In genomic region chr1:120341756-120342155, GRCh38 we compare ENCODE assay signal across 8 cellular contexts.
DNase-seq lines count a peak whose midpoint lies in the region; ATAC-seq, FAIRE-seq and TF ChIP-seq lines count a peak whose summit lies in the region.
"Not testable (repeated sequence)": the region's sequence is repeated elsewhere in the genome, so short reads cannot be mapped to it uniquely, and the experiment has no call there.

No MANE protein-coding gene starts in this region.

- H3K4me1 ChIP-seq in heart right ventricle; muscle layer of colon (ENCODE audit: insufficient read depth, low read length); small intestine (ENCODE audit: control insufficient read depth in 2 of 2, insufficient read depth in 1 of 2, low read depth in 1 of 2, low read length in 1 of 2): not testable (repeated sequence)

- peak overlapping the region; percentile 62 for H3K27ac Mint-ChIP-seq in central memory CD8-positive, alpha-beta T cell (ENCODE audit: low read depth)

- FAIRE-seq in small intestine (lab: Jason Lieb, UNC): not testable (repeated sequence)

- H3K4me3 Mint-ChIP-seq in central memory CD8-positive, alpha-beta T cell: peak overlapping the region; percentile 67

- ATAC-seq in central memory CD8-positive, alpha-beta T cell (replicated peaks; ENCODE audit: extremely low read depth, poor library complexity, severe bottlenecking): not testable (repeated sequence)
- ATAC-seq in heart right ventricle: peak in 1 of 8 donors; percentile 58

- H3K9ac ChIP-seq in muscle layer of colon (ENCODE audit: low read length): not testable (repeated sequence)

- H3K9me3 Mint-ChIP-seq in central memory CD8-positive, alpha-beta T cell: not testable (repeated sequence)

- H3K4me3 ChIP-seq in AG09309 (ENCODE audit: control insufficient read depth, low read depth, low read length): peak overlapping the region; percentile 53
- peak overlapping the region in 9 of 10 donors; percentile 24 to 58 (median 51) for H3K4me3 ChIP-seq in heart right ventricle
- H3K4me3 ChIP-seq in muscle layer of colon (ENCODE audit: low read depth in 1 of 2, low read length in 2 of 2): peak overlapping the region in 1 of 2 donors; percentile 8
- H3K4me3 ChIP-seq in small intestine (ENCODE audit: low read depth in 1 of 2, low read length in 2 of 2): not testable (repeated sequence)

- H3K27me3 ChIP-seq in heart right ventricle; muscle layer of colon (ENCODE audit: control insufficient read depth in 1 of 2, insufficient read depth in 2 of 2, low read length in 2 of 2); small intestine (ENCODE audit: control insufficient read depth in 2 of 2, insufficient read depth in 2 of 2, low read length in 2 of 2): not testable (repeated sequence)

- not testable (repeated sequence) for H3K36me3 Mint-ChIP-seq in central memory CD8-positive, alpha-beta T cell (ENCODE audit: insufficient read depth)

- 0% methylated on average over 7 to 14 of the region's 24 CpGs for WGBS in heart right ventricle, 2 donors
- WGBS in small intestine, 3 donors: 0% methylated on average over 3 to 13 of the region's 24 CpGs

- not testable (repeated sequence) for H3K36me3 ChIP-seq in heart right ventricle; muscle layer of colon (ENCODE audit: insufficient read depth, low read length); small intestine (ENCODE audit: control insufficient read depth in 2 of 2, insufficient read depth in 2 of 2, low read length in 2 of 2)

- TF ChIP-seq CTCF in AG09309 (IDR thresholded peaks at IDR 0.05; ENCODE audit: control insufficient read depth, insufficient read depth, low read depth, low read length, missing control alignments); heart right ventricle (IDR thresholded peaks at IDR 0.05): not testable (repeated sequence)

- intact Hi-C loops in heart right ventricle (cut with DNase I): not testable (repeated sequence)

- not testable (repeated sequence) for H3K9me3 ChIP-seq in heart right ventricle; muscle layer of colon (ENCODE audit: low read length); small intestine (ENCODE audit: control insufficient read depth, low read depth)

- peak overlapping the region in 4 of 10 donors; percentile 39 to 70 (median 62) for H3K27ac ChIP-seq in heart right ventricle
- H3K27ac ChIP-seq in muscle layer of colon (ENCODE audit: low read depth, low read length): peak overlapping the region; percentile 52
- peak overlapping the region in 1 of 2 donors; percentile 85 for H3K27ac ChIP-seq in small intestine (ENCODE audit: low read depth in 1 of 2, low read length in 1 of 2)

- not testable (repeated sequence) for H3K4me1 Mint-ChIP-seq in central memory CD8-positive, alpha-beta T cell

- not testable (repeated sequence) for H3K27me3 Mint-ChIP-seq in central memory CD8-positive, alpha-beta T cell

- DNase-seq in AG09309 (ENCODE audit: low read depth); central memory CD8-positive, alpha-beta T cell (ENCODE audit: low spot score in 2 of 2): not testable (repeated sequence)
- DNase-seq in HCEC 1CT (peak; percentile 61), RKO (ENCODE audit: low spot score) (peak; percentile 61), activated T-cell treated with anti-CD3 and anti-CD28 coated beads for 48 hours (ENCODE audit: low read depth) (peak; percentile 1), heart right ventricle (peak in 1 of 2 donors; percentile 27), small intestine (peak; percentile 5)
